Comparison of ENCODE assay signal across 1 cellular context in the genomic region with DNA sequence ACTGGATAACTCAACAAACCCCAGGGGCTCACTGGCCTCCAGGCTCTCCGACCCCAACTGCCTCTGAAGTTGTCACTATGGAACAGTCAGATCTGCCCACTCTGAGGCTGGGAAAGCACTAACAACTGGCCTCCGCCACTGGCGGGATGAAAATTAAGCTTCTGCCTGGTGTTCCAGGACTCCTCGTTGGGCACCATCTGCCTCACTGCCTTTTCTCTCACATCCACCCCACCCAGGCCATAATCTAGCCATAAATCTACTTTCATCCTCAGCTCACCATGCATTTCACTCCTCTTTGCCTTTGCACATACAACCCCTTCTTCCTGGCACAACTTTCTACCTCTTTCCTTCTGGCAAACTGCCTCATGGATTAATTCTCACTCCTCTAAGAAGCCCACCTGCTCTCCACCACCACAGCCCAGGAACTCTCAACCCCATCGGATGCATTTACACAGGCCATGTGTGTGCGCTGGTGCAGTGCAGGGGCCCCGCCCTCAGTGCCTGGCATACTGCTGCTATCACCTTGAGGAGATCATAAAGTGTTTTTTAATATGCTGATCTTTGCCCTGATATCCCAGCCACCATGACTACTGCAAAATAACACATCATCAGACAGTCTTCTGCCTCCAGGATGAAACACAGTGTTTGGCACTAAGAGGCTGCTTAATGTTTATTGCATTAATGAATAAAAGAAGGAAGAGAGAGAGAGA.
TF ChIP-seq lines count a peak whose summit lies in the region.

No MANE protein-coding gene starts in this region.

TF ChIP-seq in GM23338, 12 proteins besides CTCF, POLR2A, EP300 and RAD21 (continued from another document):
- TF ChIP-seq REST (IDR thresholded peaks at IDR 0.05; ENCODE audit: unreplicated experiment), result no peak
- TF ChIP-seq, protein P1, sequence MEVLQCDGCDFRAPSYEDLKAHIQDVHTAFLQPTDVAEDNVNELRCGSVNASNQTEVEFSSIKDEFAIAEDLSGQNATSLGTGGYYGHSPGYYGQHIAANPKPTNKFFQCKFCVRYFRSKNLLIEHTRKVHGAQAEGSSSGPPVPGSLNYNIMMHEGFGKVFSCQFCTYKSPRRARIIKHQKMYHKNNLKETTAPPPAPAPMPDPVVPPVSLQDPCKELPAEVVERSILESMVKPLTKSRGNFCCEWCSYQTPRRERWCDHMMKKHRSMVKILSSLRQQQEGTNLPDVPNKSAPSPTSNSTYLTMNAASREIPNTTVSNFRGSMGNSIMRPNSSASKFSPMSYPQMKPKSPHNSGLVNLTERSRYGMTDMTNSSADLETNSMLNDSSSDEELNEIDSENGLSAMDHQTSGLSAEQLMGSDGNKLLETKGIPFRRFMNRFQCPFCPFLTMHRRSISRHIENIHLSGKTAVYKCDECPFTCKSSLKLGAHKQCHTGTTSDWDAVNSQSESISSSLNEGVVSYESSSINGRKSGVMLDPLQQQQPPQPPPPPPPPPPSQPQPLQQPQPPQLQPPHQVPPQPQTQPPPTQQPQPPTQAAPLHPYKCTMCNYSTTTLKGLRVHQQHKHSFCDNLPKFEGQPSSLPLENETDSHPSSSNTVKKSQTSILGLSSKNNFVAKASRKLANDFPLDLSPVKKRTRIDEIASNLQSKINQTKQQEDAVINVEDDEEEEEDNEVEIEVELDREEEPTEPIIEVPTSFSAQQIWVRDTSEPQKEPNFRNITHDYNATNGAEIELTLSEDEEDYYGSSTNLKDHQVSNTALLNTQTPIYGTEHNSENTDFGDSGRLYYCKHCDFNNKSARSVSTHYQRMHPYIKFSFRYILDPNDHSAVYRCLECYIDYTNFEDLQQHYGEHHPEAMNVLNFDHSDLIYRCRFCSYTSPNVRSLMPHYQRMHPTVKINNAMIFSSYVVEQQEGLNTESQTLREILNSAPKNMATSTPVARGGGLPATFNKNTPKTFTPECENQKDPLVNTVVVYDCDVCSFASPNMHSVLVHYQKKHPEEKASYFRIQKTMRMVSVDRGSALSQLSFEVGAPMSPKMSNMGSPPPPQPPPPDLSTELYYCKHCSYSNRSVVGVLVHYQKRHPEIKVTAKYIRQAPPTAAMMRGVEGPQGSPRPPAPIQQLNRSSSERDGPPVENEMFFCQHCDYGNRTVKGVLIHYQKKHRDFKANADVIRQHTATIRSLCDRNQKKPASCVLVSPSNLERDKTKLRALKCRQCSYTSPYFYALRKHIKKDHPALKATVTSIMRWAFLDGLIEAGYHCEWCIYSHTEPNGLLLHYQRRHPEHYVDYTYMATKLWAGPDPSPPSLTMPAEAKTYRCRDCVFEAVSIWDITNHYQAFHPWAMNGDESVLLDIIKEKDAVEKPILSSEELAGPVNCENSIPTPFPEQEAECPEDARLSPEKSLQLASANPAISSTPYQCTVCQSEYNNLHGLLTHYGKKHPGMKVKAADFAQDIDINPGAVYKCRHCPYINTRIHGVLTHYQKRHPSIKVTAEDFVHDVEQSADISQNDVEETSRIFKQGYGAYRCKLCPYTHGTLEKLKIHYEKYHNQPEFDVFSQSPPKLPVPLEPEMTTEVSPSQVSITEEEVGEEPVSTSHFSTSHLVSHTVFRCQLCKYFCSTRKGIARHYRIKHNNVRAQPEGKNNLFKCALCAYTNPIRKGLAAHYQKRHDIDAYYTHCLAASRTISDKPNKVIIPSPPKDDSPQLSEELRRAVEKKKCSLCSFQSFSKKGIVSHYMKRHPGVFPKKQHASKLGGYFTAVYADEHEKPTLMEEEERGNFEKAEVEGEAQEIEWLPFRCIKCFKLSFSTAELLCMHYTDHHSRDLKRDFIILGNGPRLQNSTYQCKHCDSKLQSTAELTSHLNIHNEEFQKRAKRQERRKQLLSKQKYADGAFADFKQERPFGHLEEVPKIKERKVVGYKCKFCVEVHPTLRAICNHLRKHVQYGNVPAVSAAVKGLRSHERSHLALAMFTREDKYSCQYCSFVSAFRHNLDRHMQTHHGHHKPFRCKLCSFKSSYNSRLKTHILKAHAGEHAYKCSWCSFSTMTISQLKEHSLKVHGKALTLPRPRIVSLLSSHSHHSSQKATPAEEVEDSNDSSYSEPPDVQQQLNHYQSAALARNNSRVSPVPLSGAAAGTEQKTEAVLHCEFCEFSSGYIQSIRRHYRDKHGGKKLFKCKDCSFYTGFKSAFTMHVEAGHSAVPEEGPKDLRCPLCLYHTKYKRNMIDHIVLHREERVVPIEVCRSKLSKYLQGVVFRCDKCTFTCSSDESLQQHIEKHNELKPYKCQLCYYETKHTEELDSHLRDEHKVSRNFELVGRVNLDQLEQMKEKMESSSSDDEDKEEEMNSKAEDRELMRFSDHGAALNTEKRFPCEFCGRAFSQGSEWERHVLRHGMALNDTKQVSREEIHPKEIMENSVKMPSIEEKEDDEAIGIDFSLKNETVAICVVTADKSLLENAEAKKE (CRISPR knock-in tag; IDR thresholded peaks at IDR 0.05), result no peak
